ENCODE assay signal across 21 cellular contexts in the genomic region with DNA sequence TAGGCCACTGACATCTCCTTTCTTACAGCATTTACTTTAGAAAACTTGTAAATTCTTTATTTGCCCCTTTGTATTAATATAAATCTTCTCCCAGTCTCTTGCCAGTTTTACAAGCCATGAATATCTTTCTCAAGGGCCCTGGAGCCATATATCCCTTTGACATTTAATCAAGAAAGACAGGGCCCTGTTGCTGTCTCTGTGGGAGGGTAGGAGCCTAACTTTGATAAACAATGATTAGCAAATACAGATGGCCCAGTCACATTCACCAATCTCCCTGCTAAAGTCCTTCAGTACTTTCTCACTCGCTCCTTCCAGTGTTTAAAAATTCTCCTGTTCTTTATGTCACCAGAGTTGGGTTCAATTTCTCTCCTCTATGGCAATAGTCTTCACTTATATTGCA.
A peak's percentile ranks its signal among the peaks of the same experiment; 100 is the strongest.
DNase-seq lines count a peak whose midpoint lies in the region; TF ChIP-seq lines count a peak whose summit lies in the region.
"Had no signal": no experiment of that assay in that cellular context is flagged by ENCODE, and none has a peak within 500 bp of the region (broad histone marks: within the 10 kb centered on the region; RNA-seq: fewer than 3 reads in every experiment).

No MANE protein-coding gene starts in this region.

- H3K9me3 ChIP-seq in HAP-1 = no peaks in the 10 kb centered on the region
- H3K9me3 ChIP-seq: Peyer's patch, SJCRH30 had no signal

- in situ Hi-C loops in HAP-1 (cut with MboI; ENCODE audit: low sequenced_read_pairs) = no loop called here

- H3K36me3 ChIP-seq in HAP-1 (replicated peaks) = no peaks in the 10 kb centered on the region
- H3K36me3 ChIP-seq: Peyer's patch, SJCRH30 had no signal

- peak overlapping the region; percentile 53 for H3K27ac ChIP-seq in 22Rv1
- H3K27ac ChIP-seq: Peyer's patch, SJCRH30 had no signal

- peak overlapping the region; percentile 63 for H3K27ac Mint-ChIP-seq in mesothelial cell of epicardium
- H3K27ac Mint-ChIP-seq: CD14-positive monocyte, IgD-negative memory B cell had no signal

- no peaks in the 10 kb centered on the region for H3K4me1 ChIP-seq in HAP-1
- H3K4me1 ChIP-seq: Peyer's patch, SJCRH30 had no signal

- no peaks in the 10 kb centered on the region for H3K27me3 ChIP-seq in HAP-1 (ENCODE audit: low read depth)
- H3K27me3 ChIP-seq: Peyer's patch, SJCRH30 had no signal

- peaks cover 51% of the 10 kb centered on the region for H3K4me1 Mint-ChIP-seq in mesothelial cell of epicardium
- H3K4me1 Mint-ChIP-seq: CD14-positive monocyte, IgD-negative memory B cell had no signal

- peaks cover under 1% of the 10 kb centered on the region for H3K9me3 Mint-ChIP-seq in mesothelial cell of epicardium

- no peaks in the 10 kb centered on the region for H3K27me3 Mint-ChIP-seq in mesothelial cell of epicardium (ENCODE audit: low read depth)
- H3K27me3 Mint-ChIP-seq: IgD-negative memory B cell had no signal

- DNase-seq in LNCaP clone FGC (ENCODE audit: low read depth) = peak; percentile 28
- DNase-seq in fibroblast of villous mesenchyme (ENCODE audit: low read depth) = peak; percentile 3
- no peak for DNase-seq in mesothelial cell of epicardium (ENCODE audit: low spot score in 2 of 2, unreplicated experiment in 2 of 2)
- DNase-seq in Ammon's horn (ENCODE audit: low spot score) = no peak
- no peak for DNase-seq in activated CD4-positive, alpha-beta T cell treated with anti-CD3 and anti-CD28 coated beads, Interleukin-2, amount 50 U/mL, for 4 hours
- DNase-seq in putamen (ENCODE audit: low spot score) = no peak
- DNase-seq in HAP-1 (ENCODE audit: low spot score in 2 of 2) = no peak
- DNase-seq: 8988T, DMS53, GDM1, H7, Karpas-422, NCI-H1694, NCI-H2081 treated with DMSO at 0.1 percent for 48 hours, NCI-H446, NCI-H526, Peyer's patch, SJCRH30 had no signal

- H3K36me3 Mint-ChIP-seq in mesothelial cell of epicardium = no peaks in the 10 kb centered on the region
- H3K36me3 Mint-ChIP-seq: CD14-positive monocyte, IgD-negative memory B cell had no signal

- TF ChIP-seq CTCF in 22Rv1 (IDR thresholded peaks at IDR 0.05) (no peak), LNCaP clone FGC (IDR thresholded peaks at IDR 0.05; ENCODE audit: control insufficient read depth, extremely low read depth, insufficient read depth) (no peak), fibroblast of villous mesenchyme (IDR thresholded peaks at IDR 0.05; ENCODE audit: insufficient read depth, low read depth, low read length) (no peak), mesothelial cell of epicardium (IDR thresholded peaks at IDR 0.05; ENCODE audit: unreplicated experiment) (no peak)

- H3K4me3 ChIP-seq in LNCaP clone FGC (ENCODE audit: low read depth, low read length) (no peak overlapping the region), fibroblast of villous mesenchyme (ENCODE audit: low read depth, low read length) (no peak overlapping the region), HAP-1 (no peak overlapping the region)
- H3K4me3 ChIP-seq: Peyer's patch, SJCRH30 had no signal

- H3K4me3 Mint-ChIP-seq in mesothelial cell of epicardium = no peak overlapping the region
- H3K4me3 Mint-ChIP-seq: CD14-positive monocyte, IgD-negative memory B cell had no signal

Comparison
In these comparisons a context has a peak if more than half of its experiments do, and no peak if none do; other contexts are left out.
1. DNase-seq: peak in LNCaP clone FGC (single experiment) and fibroblast of villous mesenchyme (single experiment); none in mesothelial cell of epicardium (0 of 2), Ammon's horn (single experiment), activated CD4-positive, alpha-beta T cell treated with anti-CD3 and anti-CD28 coated beads, Interleukin-2, amount 50 U/mL, for 4 hours (0 of 2), putamen (single experiment) and HAP-1 (0 of 2).